8 cellular contexts compared by ENCODE assay signal in the genomic region with DNA sequence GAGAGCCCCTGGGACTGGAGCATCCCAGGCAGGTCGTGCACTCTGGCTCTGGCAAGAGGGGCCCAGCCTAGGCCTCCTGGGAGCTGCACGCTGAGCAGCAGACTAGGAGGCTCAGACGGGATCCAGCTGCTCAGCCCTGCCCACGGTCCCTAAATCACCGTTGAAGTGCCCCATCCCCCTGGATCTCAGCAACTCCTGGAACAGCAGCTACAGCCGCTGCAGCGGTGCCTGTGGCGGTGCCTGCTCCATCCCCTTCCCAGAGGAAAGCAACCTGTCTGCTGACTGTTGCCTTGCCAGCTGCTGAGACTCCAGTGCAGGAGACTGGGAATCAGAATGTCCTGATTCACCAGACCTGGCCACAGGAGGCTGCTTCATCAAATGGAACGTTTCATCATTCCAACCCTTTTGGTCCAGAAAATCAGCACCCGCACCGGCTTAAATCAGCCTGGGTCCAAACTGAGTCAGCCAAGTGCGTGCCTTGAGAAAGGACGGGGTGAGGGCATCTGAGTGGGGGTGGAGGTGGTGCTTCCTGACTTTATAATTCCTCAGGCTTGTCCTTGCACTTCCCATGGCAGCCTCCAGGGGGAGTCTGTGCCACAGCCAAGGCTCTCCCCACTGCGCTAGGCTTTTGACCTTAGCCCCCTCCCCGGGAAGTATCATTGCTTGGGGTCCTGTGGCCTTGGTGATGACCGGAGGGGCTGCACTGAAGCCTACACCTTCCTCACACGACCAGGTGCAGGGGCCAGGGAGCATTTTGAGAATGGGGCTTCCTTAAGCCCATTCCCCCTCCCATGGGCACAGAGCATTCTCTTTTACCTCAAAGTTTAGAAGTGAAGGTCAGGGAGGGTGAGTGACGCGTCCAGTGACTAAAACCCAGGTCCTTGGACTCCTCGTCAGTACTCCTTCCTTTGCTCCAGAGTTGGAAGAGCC. TPM values are rescaled to one million over a fixed set of nuclear protein-coding genes. Genes with fewer than 3 reads are reported as not detected.
A peak's percentile ranks its signal among the peaks of the same experiment; 100 is the strongest.
DNase-seq lines count a peak whose midpoint lies in the region; ATAC-seq and TF ChIP-seq lines count a peak whose summit lies in the region.

No MANE protein-coding gene starts in this region.

- DNase-seq in AML-193 (lab: John Stamatoyannopoulos, UW) (peak; percentile 11 to 13), NCI-H2227 treated with DMSO at 0.1 percent for 48 hours (lab: John Stamatoyannopoulos, UW) (peak; percentile 2), activated T-cell treated with anti-CD3 and anti-CD28 coated beads for 24 hours (ENCODE audit: low read depth) (peak; percentile 4), fibroblast of the aortic adventitia (ENCODE audit: low read depth) (peak; percentile 48), osteocyte (ENCODE audit: extremely low spot score, unreplicated experiment) (no peak), DMS114 treated with DMSO at 0.1 percent for 48 hours (lab: John Stamatoyannopoulos, UW; ENCODE audit: unreplicated experiment) (no peak)

- no peaks in the 10 kb centered on the region for H3K36me3 Mint-ChIP-seq in osteocyte (ENCODE audit: unreplicated experiment)

- peak; percentile 84 for TF ChIP-seq CTCF in fibroblast of the aortic adventitia (IDR thresholded peaks at IDR 0.05; ENCODE audit: insufficient read depth, low read length)
- TF ChIP-seq CTCF in osteocyte (IDR thresholded peaks at IDR 0.05), result peak; percentile 68

- H3K27ac Mint-ChIP-seq in osteocyte (ENCODE audit: unreplicated experiment), result no peak overlapping the region

- H3K9me3 Mint-ChIP-seq in osteocyte (ENCODE audit: unreplicated experiment), result no peaks in the 10 kb centered on the region

- H3K4me3 Mint-ChIP-seq in osteocyte (ENCODE audit: unreplicated experiment), result no peak overlapping the region

- H3K4me1 Mint-ChIP-seq in osteocyte (ENCODE audit: unreplicated experiment), result peaks cover 15% of the 10 kb centered on the region

- ATAC-seq in GM18870 (IDR thresholded peaks at IDR 0.05; ENCODE audit: unreplicated experiment) (peak; percentile 50), GM21367 (IDR thresholded peaks at IDR 0.05; ENCODE audit: unreplicated experiment) (no peak)

- H3K27me3 Mint-ChIP-seq in osteocyte (ENCODE audit: unreplicated experiment), result no peaks in the 10 kb centered on the region

- no peak overlapping the region for H3K4me3 ChIP-seq in fibroblast of the aortic adventitia (ENCODE audit: low read depth, low read length)

RNA-seq across cellular contexts. Expression of gene ZNF185, which starts 6.5 kb away (rescaled TPM):
- total RNA-seq in fibroblast of the aortic adventitia (ENCODE audit: low replicate concordance) (1.1 and 4.7 TPM in 2 replicates), osteocyte (8.0 TPM in 2 replicates)

Comparison
In these comparisons a context has a peak if more than half of its experiments do, and no peak if none do; other contexts are left out.
1. DNase-seq: peak in AML-193 (2 of 2), NCI-H2227 treated with DMSO at 0.1 percent for 48 hours (single experiment), activated T-cell treated with anti-CD3 and anti-CD28 coated beads for 24 hours (single experiment) and fibroblast of the aortic adventitia (single experiment); none in osteocyte (single experiment) and DMS114 treated with DMSO at 0.1 percent for 48 hours (single experiment).